8 cellular contexts compared by ENCODE assay signal in genomic region chr19:12668937-12669271, GRCh38. TPM values are rescaled to one million over a fixed set of nuclear protein-coding genes. Genes with fewer than 3 reads are reported as not detected.
DNase-seq lines count a peak whose midpoint lies in the region; ATAC-seq, FAIRE-seq and TF ChIP-seq lines count a peak whose summit lies in the region.

No MANE protein-coding gene starts in this region.

- no peaks in the 10 kb centered on the region for H3K9me3 ChIP-seq in CD4-positive, alpha-beta T cell (ENCODE audit: control insufficient read depth, low read length)
- H3K9me3 ChIP-seq in IMR-90 (ENCODE audit: control insufficient read depth, insufficient read depth, low read length), result no peaks in the 10 kb centered on the region

- no peak overlapping the region for H2BK15ac ChIP-seq in IMR-90 (ENCODE audit: low read depth, low read length)

- H3K4ac ChIP-seq in IMR-90 (ENCODE audit: low read depth, low read length), result peak overlapping the region; percentile 84

- H4K5ac ChIP-seq in IMR-90 (ENCODE audit: low read depth, low read length), result peak overlapping the region; percentile 29

- H3K36me3 Mint-ChIP-seq in CD4-positive, alpha-beta T cell (ENCODE audit: low read depth), result peaks cover 54% of the 10 kb centered on the region

- H3K27me3 Mint-ChIP-seq in CD4-positive, alpha-beta T cell, result no peaks in the 10 kb centered on the region

- H3K18ac ChIP-seq in IMR-90 (ENCODE audit: low read depth, low read length), result 0 out of 2 replicates have a peak overlapping the region, but pooled peaks have one; percentile 2

- H2BK20ac ChIP-seq in IMR-90 (ENCODE audit: low read depth, low read length), result no peak overlapping the region

- POLR2A ChIA-PET in CD4-positive, alpha-beta T cell (lab: Charles Lee), result interaction anchor here (0.6 to 2.0 kb wide), 15 partner anchors 9 to 123 kb away, joined by 3 to 28 read pairs (median 4); partner anchors contain the start of genes DHPS, FBXW9, TRIR and ZNF490
- POLR2A ChIA-PET in IMR-90 (lab: Charles Lee; ENCODE audit: unreplicated experiment), result no interaction called here

- H3K79me1 ChIP-seq in IMR-90 (ENCODE audit: low read depth in 1 of 2, low read length in 2 of 2), result peaks cover 38 to 71% of the 10 kb centered on the region in 2 experiments

- no peaks in the 10 kb centered on the region for H4K20me1 ChIP-seq in IMR-90 (ENCODE audit: insufficient read depth, low read length)

- H3K9me1 ChIP-seq in IMR-90 (ENCODE audit: insufficient read depth, low read length), result 0 out of 2 replicates have a peak, but pooled peaks cover 13% of the 10 kb centered on the region

- no peaks in the 10 kb centered on the region for H3K27me3 ChIP-seq in CD4-positive, alpha-beta T cell (ENCODE audit: control insufficient read depth, insufficient read depth, low read length)
- no peaks in the 10 kb centered on the region for H3K27me3 ChIP-seq in IMR-90 (ENCODE audit: control insufficient read depth, insufficient read depth, low read length)

- peak overlapping the region; percentile 89 for H3K27ac ChIP-seq in CD4-positive, alpha-beta T cell (ENCODE audit: low read depth, low read length)
- peak overlapping the region; percentile 79 for H3K27ac ChIP-seq in IMR-90 (ENCODE audit: insufficient read depth, low read length)

- intact Hi-C loops in CD4-positive, alpha-beta T cell (cut with DNase I, micrococcal nuclease), result loop anchor here (1.0 to 5.0 kb wide), 7 partner anchors 12 to 747 kb away; partner anchors contain the start of genes DHPS (in 1 of the 2), JUNB (in 1 of the 2), ZNF490 (in 1 of the 2) and ZNF791 (in 1 of the 2)
- intact Hi-C loops in IMR-90 (cut with micrococcal nuclease), result loop anchor here (1.0 kb wide), 1 partner anchor 59 kb away; the partner anchor contains the start of genes ZNF490 and ZNF791

- H3K4me2 ChIP-seq in IMR-90 (ENCODE audit: low read depth, low read length), result peak overlapping the region; percentile 97

- peak overlapping the region; percentile 98 for H3K27ac Mint-ChIP-seq in CD4-positive, alpha-beta T cell

- in situ Hi-C loops in IMR-90 (cut with MboI; ENCODE audit: low sequenced_read_pairs), result no loop called here

- no peak for TF ChIP-seq RAD21 in IMR-90 (IDR thresholded peaks at IDR 0.05; ENCODE audit: low read length)

- peak overlapping the region; percentile 98 for H2AK9ac ChIP-seq in IMR-90 (replicated peaks; ENCODE audit: low read depth, low read length, poor library complexity)

- H3K36me3 ChIP-seq in IMR-90 (ENCODE audit: control insufficient read depth, insufficient read depth, low read length), result peaks cover 12% of the 10 kb centered on the region

- H3K9me3 Mint-ChIP-seq in CD4-positive, alpha-beta T cell, result no peaks in the 10 kb centered on the region

- dilution Hi-C loops in IMR-90 (cut with HindIII; ENCODE audit: low sequenced_read_pairs, unreplicated experiment), result no loop called here

- TF ChIP-seq CTCF in CD4-positive, alpha-beta T cell (IDR thresholded peaks at IDR 0.05), result no peak
- no peak for TF ChIP-seq CTCF in IMR-90 (conservative IDR thresholded peaks at IDR 0.05; ENCODE audit: low read depth, low read length)

- TF ChIP-seq POLR2A in IMR-90 (IDR thresholded peaks at IDR 0.05; ENCODE audit: low read depth, low read length), result no peak

- peak; percentile 23 to 75 (median 54) for DNase-seq in CD4-positive, alpha-beta T cell
- DNase-seq in IMR-90 (peak; percentile 65), dermis microvascular lymphatic vessel endothelial cell (ENCODE audit: low read depth in 2 of 2) (peak; percentile 22 to 68), medulla oblongata (ENCODE audit: extremely low spot score) (peak; percentile 38), urothelium cell line (ENCODE audit: low spot score) (no peak), ecto neural progenitor cell (ENCODE audit: low spot score) (no peak)
- peak; percentile 67 to 73 for DNase-seq in activated CD4-positive, alpha-beta T cell treated with anti-CD3 and anti-CD28 coated beads, Interleukin-2, amount 50 U/mL, for 4 hours
- peak in 2 of 3 donors; percentile 31 to 61 for DNase-seq in stimulated activated CD4-positive, alpha-beta T cell treated with anti-CD3 and anti-CD28 coated beads, TNF-alpha, amount 100 ng/mL, for 48 hours (ENCODE audit: low read depth in 3 of 3)

- H3K14ac ChIP-seq in IMR-90 (replicated peaks; ENCODE audit: low read depth, low read length), result peak overlapping the region; percentile 65

- H3K4me3 ChIP-seq in IMR-90 (ENCODE audit: insufficient read depth, low read depth, low read length), result peak overlapping the region; percentile 58

- H2BK120ac ChIP-seq in IMR-90 (ENCODE audit: low read depth, low read length), result no peak overlapping the region

- 0% methylated on average over 18 of the region's 24 CpGs; no CpG with 5 or more reads in 1 of the 2 experiments for WGBS in IMR-90 (ENCODE audit: extremely low coverage in 2 of 2, insufficient read length in 1 of 2), 2 experiments

- H3K56ac ChIP-seq in IMR-90 (ENCODE audit: extremely low read depth, insufficient read depth, low read length), result peak overlapping the region; percentile 97

- H2AFZ ChIP-seq in IMR-90 (replicated peaks; ENCODE audit: low read length, poor library complexity), result peak overlapping the region; percentile 95

- BruUV-seq in IMR-90 (replicated peaks; lab: Mats Ljungman, UMichigan), result no TSS peak

- peak overlapping the region; percentile 84 for H2AK5ac ChIP-seq in IMR-90 (ENCODE audit: low read depth, low read length)

- peak overlapping the region; percentile 81 for H3K9ac ChIP-seq in IMR-90 (ENCODE audit: low read depth, low read length)

- peak overlapping the region; percentile 54 for H2BK5ac ChIP-seq in IMR-90 (ENCODE audit: low read depth, low read length, poor library complexity, severe bottlenecking)

- peak; percentile 47 for ATAC-seq in CD4-positive, alpha-beta T cell (ENCODE audit: poor library complexity)
- ATAC-seq in IMR-90 (ENCODE audit: low read depth), result peak; percentile 40

- peak overlapping the region; percentile 92 for H3K4me3 Mint-ChIP-seq in CD4-positive, alpha-beta T cell

- FAIRE-seq in urothelium cell line (lab: Jason Lieb, UNC), result no peak

- H4K8ac ChIP-seq in IMR-90 (ENCODE audit: low read depth in 2 of 2, low read length in 2 of 2), result peak overlapping the region; percentile 72 to 91

- peaks cover 53% of the 10 kb centered on the region for H3K4me1 Mint-ChIP-seq in CD4-positive, alpha-beta T cell (ENCODE audit: low read depth)

- CTCF ChIA-PET in CD4-positive, alpha-beta T cell (lab: Charles Lee), result interaction anchor here (0.9 to 2.4 kb wide), 3 partner anchors 12 to 105 kb away, joined by 4 to 16 read pairs (median 4); partner anchors contain the start of gene DHPS
- CTCF ChIA-PET in IMR-90 (lab: Yijun Ruan, JAX), result no interaction called here

- H4K91ac ChIP-seq in IMR-90 (ENCODE audit: insufficient read depth, low read depth, low read length), result peak overlapping the region; percentile 67

- H3K23ac ChIP-seq in IMR-90 (ENCODE audit: low read depth, low read length), result peak overlapping the region; percentile 22; the same call in 1 of the 2 replicates

- peaks cover 15% of the 10 kb centered on the region for H3K4me1 ChIP-seq in IMR-90 (ENCODE audit: control insufficient read depth, insufficient read depth, low read length)

TF ChIP-seq in IMR-90, 13 proteins besides CTCF, POLR2A, EP300 and RAD21 (continues in another document):
- no peak for TF ChIP-seq ELK1 (IDR thresholded peaks at IDR 0.05; ENCODE audit: borderline replicate concordance, low read depth, low read length)
- no peak for TF ChIP-seq NFE2L2 (IDR thresholded peaks at IDR 0.05; ENCODE audit: low read depth, low read length)
- TF ChIP-seq MAZ (IDR thresholded peaks at IDR 0.05; ENCODE audit: borderline replicate concordance, low read depth, low read length), result no peak
- TF ChIP-seq FOS (IDR thresholded peaks at IDR 0.05; ENCODE audit: low read depth, low read length), result no peak

RNA-seq across cellular contexts. Expression of gene WDR83, which starts 2.3 kb away (rescaled TPM):
- 1 to 10 TPM; 6.5 to 6.6 TPM for total RNA-seq in CD4-positive, alpha-beta T cell
- 5.3 and 5.9 TPM in 2 replicates for total RNA-seq in IMR-90 (2012; rRNA removed)
- polyA plus RNA-seq in IMR-90 (2012; rRNA removed), result 8.9 and 10.5 TPM in 2 replicates
- polyA plus RNA-seq in IMR-90 (2012; cell fraction: cytosol; rRNA removed), result 8.9 and 11.7 TPM in 2 replicates
- polyA plus RNA-seq in IMR-90 (2012; cell fraction: nucleus; rRNA removed; ENCODE audit: low replicate concordance), result 17.2 and 35.7 TPM in 2 replicates
- total RNA-seq in dermis microvascular lymphatic vessel endothelial cell, result 5.8 and 6.7 TPM in 2 replicates

RNA-seq across cellular contexts. Expression of gene MAN2B1, which starts 2.4 kb away (rescaled TPM):
- 100 to 1,000 TPM in 1 of 2 experiments, 10 to 100 TPM in 1; 95.9 to 109 TPM for total RNA-seq in CD4-positive, alpha-beta T cell
- total RNA-seq in IMR-90 (2012; rRNA removed), result 10.4 and 10.6 TPM in 2 replicates
- 55.4 and 64.0 TPM in 2 replicates for polyA plus RNA-seq in IMR-90 (2012; rRNA removed)
- 42.0 and 77.7 TPM in 2 replicates for polyA plus RNA-seq in IMR-90 (2012; cell fraction: cytosol; rRNA removed)
- polyA plus RNA-seq in IMR-90 (2012; cell fraction: nucleus; rRNA removed; ENCODE audit: low replicate concordance), result 104 and 163 TPM in 2 replicates
- total RNA-seq in dermis microvascular lymphatic vessel endothelial cell, result 35.4 and 68.9 TPM in 2 replicates

RNA-seq across cellular contexts. Expression of gene DHPS, which starts 12.8 kb away (rescaled TPM):
- total RNA-seq in CD4-positive, alpha-beta T cell, result 100 to 1,000 TPM; 112 to 113 TPM
- total RNA-seq in IMR-90 (2012; rRNA removed), result 73.3 and 82.8 TPM in 2 replicates
- polyA plus RNA-seq in IMR-90 (2012; rRNA removed), result 85.0 and 88.6 TPM in 2 replicates
- polyA plus RNA-seq in IMR-90 (2012; cell fraction: cytosol; rRNA removed), result 101 and 107 TPM in 2 replicates
- polyA plus RNA-seq in IMR-90 (2012; cell fraction: nucleus; rRNA removed; ENCODE audit: low replicate concordance), result 256 and 333 TPM in 2 replicates
- total RNA-seq in dermis microvascular lymphatic vessel endothelial cell, result 46.1 and 53.2 TPM in 2 replicates

RNA-seq across cellular contexts. Expression of gene GNG14, which starts 18.9 kb away (rescaled TPM):
- not detected for total RNA-seq in CD4-positive, alpha-beta T cell
- not detected in 2 replicates for total RNA-seq in IMR-90 (2012; rRNA removed)
- not detected in 2 replicates for polyA plus RNA-seq in IMR-90 (2012; rRNA removed)
- not detected in 2 replicates for polyA plus RNA-seq in IMR-90 (2012; cell fraction: cytosol; rRNA removed)
- not detected in 2 replicates for polyA plus RNA-seq in IMR-90 (2012; cell fraction: nucleus; rRNA removed; ENCODE audit: low replicate concordance)
- not detected in 2 replicates for total RNA-seq in dermis microvascular lymphatic vessel endothelial cell

RNA-seq across cellular contexts. Expression of gene FBXW9, which starts 27.5 kb away (rescaled TPM):
- 1 to 10 TPM; 2.2 to 2.4 TPM for total RNA-seq in CD4-positive, alpha-beta T cell
- 8.6 and 9.5 TPM in 2 replicates for total RNA-seq in IMR-90 (2012; rRNA removed)
- polyA plus RNA-seq in IMR-90 (2012; rRNA removed), result 14.2 and 14.4 TPM in 2 replicates
- 8.1 and 16.5 TPM in 2 replicates for polyA plus RNA-seq in IMR-90 (2012; cell fraction: cytosol; rRNA removed)
- 14.0 and 41.0 TPM in 2 replicates for polyA plus RNA-seq in IMR-90 (2012; cell fraction: nucleus; rRNA removed; ENCODE audit: low replicate concordance)
- total RNA-seq in dermis microvascular lymphatic vessel endothelial cell, result 6.2 and 9.0 TPM in 2 replicates

Comparison
In these comparisons a context has a peak if more than half of its experiments do, and no peak if none do; other contexts are left out.
1. DNase-seq: peak in CD4-positive, alpha-beta T cell (10 of 10), IMR-90 (single experiment), activated CD4-positive, alpha-beta T cell treated with anti-CD3 and anti-CD28 coated beads, Interleukin-2, amount 50 U/mL, for 4 hours (2 of 2), dermis microvascular lymphatic vessel endothelial cell (2 of 2), medulla oblongata (single experiment) and stimulated activated CD4-positive, alpha-beta T cell treated with anti-CD3 and anti-CD28 coated beads, TNF-alpha, amount 100 ng/mL, for 48 hours (2 of 3); none in urothelium cell line (single experiment) and ecto neural progenitor cell (single experiment).